Comparison of ENCODE assay signal across 13 cellular contexts in the genomic region with DNA sequence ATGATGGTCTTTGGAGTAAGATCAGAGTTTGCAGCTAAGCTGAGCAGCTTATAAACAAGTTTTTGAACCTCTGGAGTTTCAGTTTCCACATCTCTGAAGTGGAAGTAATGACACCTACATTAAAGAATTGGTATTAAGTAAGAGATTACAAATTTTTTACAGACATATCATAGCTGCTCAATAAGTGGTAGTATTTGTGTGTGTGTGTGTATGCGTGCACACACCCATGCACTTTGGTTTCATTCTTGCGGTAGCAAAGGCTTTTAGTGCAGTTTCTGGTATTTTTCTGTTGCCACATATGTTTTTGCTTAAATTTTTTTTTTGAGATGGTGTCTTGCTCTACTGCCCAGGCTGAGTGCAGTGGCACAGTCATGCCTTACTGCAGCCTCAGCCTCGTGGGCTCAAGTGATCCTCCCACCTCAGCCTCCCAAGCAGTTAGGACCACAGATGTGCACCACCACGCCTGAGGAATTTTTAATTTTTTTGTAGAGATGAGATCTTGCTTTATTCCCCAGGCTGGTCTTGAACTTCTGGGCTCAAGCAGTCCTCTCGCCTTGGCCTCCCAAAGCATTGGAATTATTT. TPM values are rescaled to one million over a fixed set of nuclear protein-coding genes. Genes with fewer than 3 reads are reported as not detected.
DNase-seq lines count a peak whose midpoint lies in the region; ATAC-seq and TF ChIP-seq lines count a peak whose summit lies in the region.
"Had no signal": no experiment of that assay in that cellular context is flagged by ENCODE, and none has a peak within 500 bp of the region (broad histone marks: within the 10 kb centered on the region; RNA-seq: fewer than 3 reads in every experiment).

No MANE protein-coding gene starts in this region.

- peak overlapping the region; percentile 52 for H3K4me3 Mint-ChIP-seq in activated naive CD8-positive, alpha-beta T cell treated with anti-CD3 and anti-CD28 coated beads for 36 hours
- H3K4me3 Mint-ChIP-seq in memory B cell = no peak overlapping the region

- no peaks in the 10 kb centered on the region for H3K36me3 ChIP-seq in BJ (ENCODE audit: control insufficient read depth, insufficient read depth, low read length)
- H3K36me3 ChIP-seq in tibial artery = peaks cover under 1 to 7% (median 5%) of the 10 kb centered on the region in 3 donors
- H3K36me3 ChIP-seq: thyroid gland had no signal

- DNase-seq in BJ (ENCODE audit: low read depth) (peak; percentile 39), GM12865 (ENCODE audit: low read depth) (peak; percentile 33), memory B cell (ENCODE audit: low spot score in 2 of 2) (no peak), ureter (ENCODE audit: low spot score) (no peak), tibial artery (no peak), DMS153 treated with DMSO at 0.1 percent for 48 hours (lab: John Stamatoyannopoulos, UW; ENCODE audit: unreplicated experiment) (no peak)
- no peak for DNase-seq in activated naive CD8-positive, alpha-beta T cell treated with anti-CD3 and anti-CD28 coated beads for 36 hours
- DNase-seq: dermis blood vessel endothelial cell, DMS153, retina, T-helper 9 cell, thyroid gland had no signal

- intact Hi-C loops in tibial artery (cut with DNase I; ENCODE audit: low total_unique reads) = no loop called here

- POLR2A ChIA-PET in BJ (lab: Charles Lee) = interaction anchor here (0.6 to 0.7 kb wide), 2 partner anchors 36 to 84 kb away, joined by 6 to 9 read pairs; no protein-coding TSS in a partner anchor

- no peak for ATAC-seq in memory B cell (ENCODE audit: low read depth)
- no peak for ATAC-seq in GM18868 (IDR thresholded peaks at IDR 0.05; ENCODE audit: unreplicated experiment)

- peak overlapping the region; percentile 59 for H3K27ac Mint-ChIP-seq in activated naive CD8-positive, alpha-beta T cell treated with anti-CD3 and anti-CD28 coated beads for 36 hours
- H3K27ac Mint-ChIP-seq in memory B cell = peak overlapping the region; percentile 5

- no peak overlapping the region for H3K27ac ChIP-seq in tibial artery
- H3K27ac ChIP-seq: thyroid gland had no signal

- peaks cover 49% of the 10 kb centered on the region for H3K4me1 Mint-ChIP-seq in activated naive CD8-positive, alpha-beta T cell treated with anti-CD3 and anti-CD28 coated beads for 36 hours
- peaks cover 9% of the 10 kb centered on the region for H3K4me1 Mint-ChIP-seq in memory B cell

- H3K27me3 Mint-ChIP-seq in activated naive CD8-positive, alpha-beta T cell treated with anti-CD3 and anti-CD28 coated beads for 36 hours = peaks cover 3% of the 10 kb centered on the region
- no peaks in the 10 kb centered on the region for H3K27me3 Mint-ChIP-seq in memory B cell

- TF ChIP-seq CTCF in BJ (IDR thresholded peaks at IDR 0.05; ENCODE audit: insufficient read depth, low read depth, low read length) (no peak), GM12865 (IDR thresholded peaks at IDR 0.05; ENCODE audit: insufficient read depth, low read depth, low read length, missing control alignments) (no peak), tibial artery (IDR thresholded peaks at IDR 0.05) (no peak)

- CTCF ChIA-PET in BJ (lab: Yijun Ruan, JAX) = interaction anchor here (1.0 kb wide), 1 partner anchor 51 kb away, joined by 3 read pairs; no protein-coding TSS in a partner anchor

- peaks cover 42% of the 10 kb centered on the region for H3K36me3 Mint-ChIP-seq in activated naive CD8-positive, alpha-beta T cell treated with anti-CD3 and anti-CD28 coated beads for 36 hours
- peaks cover 1% of the 10 kb centered on the region for H3K36me3 Mint-ChIP-seq in memory B cell

- no peaks in the 10 kb centered on the region for H3K9me3 ChIP-seq in tibial artery
- H3K9me3 ChIP-seq: thyroid gland had no signal

- H3K4me3 ChIP-seq in BJ (ENCODE audit: low read depth, low read length) (no peak overlapping the region), GM12865 (ENCODE audit: low read depth, low read length) (no peak overlapping the region), tibial artery (no peak overlapping the region)
- H3K4me3 ChIP-seq: thyroid gland had no signal

- H3K9me3 Mint-ChIP-seq in activated naive CD8-positive, alpha-beta T cell treated with anti-CD3 and anti-CD28 coated beads for 36 hours = no peaks in the 10 kb centered on the region
- H3K9me3 Mint-ChIP-seq in memory B cell = no peaks in the 10 kb centered on the region

- no peaks in the 10 kb centered on the region for H3K27me3 ChIP-seq in BJ (ENCODE audit: control insufficient read depth, insufficient read depth, low read length)
- no peaks in the 10 kb centered on the region for H3K27me3 ChIP-seq in tibial artery
- H3K27me3 ChIP-seq: thyroid gland had no signal

- peaks cover 0 to 39% (median 17%) of the 10 kb centered on the region in 4 donors for H3K4me1 ChIP-seq in tibial artery

RNA-seq across cellular contexts. Expression of gene NAA16, which starts 4.5 kb away (rescaled TPM):
- 4.8 and 9.1 TPM in 2 replicates for polyA plus RNA-seq in BJ (2011; rRNA removed)
- 4.0 and 5.2 TPM in 2 replicates for polyA minus RNA-seq in BJ (2011; rRNA and poly(A)+ RNA removed)
- total RNA-seq in activated naive CD8-positive, alpha-beta T cell treated with anti-CD3 and anti-CD28 coated beads for 36 hours = 10 to 100 TPM; 29.1 to 33.5 TPM
- 34.9 TPM for total RNA-seq in ureter

RNA-seq across cellular contexts. Expression of gene MTRF1, which starts 52.2 kb away (rescaled TPM):
- 5.2 and 8.7 TPM in 2 replicates for polyA plus RNA-seq in BJ (2011; rRNA removed)
- 5.6 and 5.9 TPM in 2 replicates for polyA minus RNA-seq in BJ (2011; rRNA and poly(A)+ RNA removed)
- 10 to 100 TPM; 18.8 to 19.7 TPM for total RNA-seq in activated naive CD8-positive, alpha-beta T cell treated with anti-CD3 and anti-CD28 coated beads for 36 hours
- 12.3 TPM for total RNA-seq in ureter

Comparison
In these comparisons a context has a peak if more than half of its experiments do, and no peak if none do; other contexts are left out.
1. DNase-seq: peak in BJ (single experiment) and GM12865 (single experiment); none in activated naive CD8-positive, alpha-beta T cell treated with anti-CD3 and anti-CD28 coated beads for 36 hours (single experiment), memory B cell (0 of 2), ureter (single experiment), tibial artery (0 of 2) and DMS153 treated with DMSO at 0.1 percent for 48 hours (single experiment).